Comparison of ENCODE assay signal across 14 cellular contexts in the genomic region with DNA sequence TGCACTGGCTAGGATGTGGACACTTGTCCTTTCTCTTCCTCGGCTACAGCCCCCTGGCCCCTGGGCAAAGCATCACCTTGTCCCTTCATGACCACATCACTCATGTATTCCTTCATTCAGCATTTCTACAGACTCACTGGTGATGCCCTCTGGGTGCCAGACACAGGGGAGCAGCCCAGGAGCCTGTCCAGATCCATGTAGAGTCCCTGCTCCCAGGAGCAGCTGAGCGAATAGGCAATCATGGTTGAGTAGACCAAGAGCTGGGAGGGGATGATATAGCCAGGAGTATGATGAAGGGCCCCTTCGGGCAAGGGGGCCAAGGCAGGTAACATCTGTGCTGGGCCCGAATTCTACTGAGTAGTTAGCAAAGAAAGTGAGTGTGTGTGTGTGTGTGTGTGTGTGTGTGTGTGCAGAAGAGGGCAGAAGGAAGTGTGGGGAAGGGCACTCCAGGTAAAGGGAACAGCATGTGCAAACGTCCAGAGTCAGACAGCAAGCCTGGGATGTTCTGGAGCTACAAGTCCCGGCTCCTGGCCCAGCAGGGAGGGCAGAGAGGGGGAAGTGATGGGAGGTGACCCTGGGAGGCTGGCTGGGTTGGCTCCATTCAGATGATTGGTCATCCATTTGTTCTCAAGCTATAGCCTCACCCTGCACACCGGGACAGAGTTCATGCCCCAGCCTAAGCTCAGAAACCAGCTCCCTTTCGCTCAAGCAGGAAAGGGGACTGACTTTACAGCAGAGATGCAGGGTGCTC. TPM values are rescaled to one million over a fixed set of nuclear protein-coding genes. Genes with fewer than 3 reads are reported as not detected.
DNase-seq lines count a peak whose midpoint lies in the region; ATAC-seq, FAIRE-seq and TF ChIP-seq lines count a peak whose summit lies in the region.
"Had no signal": no experiment of that assay in that cellular context is flagged by ENCODE, and none has a peak within 500 bp of the region (broad histone marks: within the 10 kb centered on the region; RNA-seq: fewer than 3 reads in every experiment).

No MANE protein-coding gene starts in this region.

- CTCF ChIA-PET in GM12878 (lab: Yijun Ruan, JAX), result interaction anchor here (0.6 to 7.6 kb wide), 10 partner anchors 14 to 342 kb away, joined by 3 to 203 read pairs (median 6); partner anchors contain the start of gene PIK3CD

- H3K4me3 ChIP-seq in Peyer's patch (peak overlapping the region; percentile 13 to 50 (median 38)), GM12878 (peak overlapping the region; percentile 86), spleen (peak overlapping the region; percentile 30 to 75 (median 50)), trophoblast cell (ENCODE audit: low read depth, low read length) (no peak overlapping the region)

- H2AK5ac ChIP-seq in trophoblast cell (ENCODE audit: low read length), result no peak overlapping the region

- H3K36me3 ChIP-seq in Peyer's patch, result no peaks in the 10 kb centered on the region
- no peaks in the 10 kb centered on the region; a peak in 1 of 4 replicates for H3K36me3 ChIP-seq in GM12878 (ENCODE audit: control insufficient read depth in 2 of 2, insufficient read depth in 2 of 2, low read length in 1 of 2)
- no peaks in the 10 kb centered on the region for H3K36me3 ChIP-seq in spleen
- no peaks in the 10 kb centered on the region for H3K36me3 ChIP-seq in trophoblast cell (ENCODE audit: control insufficient read depth in 1 of 2, insufficient read depth in 2 of 2, low read length in 2 of 2)
- H3K36me3 ChIP-seq: thoracic aorta had no signal

- no peaks in the 10 kb centered on the region for H3K79me1 ChIP-seq in trophoblast cell (ENCODE audit: low read length)

- no peak overlapping the region for H4K12ac ChIP-seq in trophoblast cell (ENCODE audit: low read depth, low read length)

- no peak overlapping the region for H4K91ac ChIP-seq in trophoblast cell (ENCODE audit: low read depth, low read length)

- no peak overlapping the region for H2BK5ac ChIP-seq in trophoblast cell (ENCODE audit: low read depth, low read length, poor library complexity)

- intact Hi-C loops in GM12878 (cut with micrococcal nuclease; ENCODE audit: unreplicated experiment) (no loop called here), spleen (cut with DNase I; ENCODE audit: low total_unique reads) (no loop called here)

- TF ChIP-seq CTCF in Peyer's patch (IDR thresholded peaks at IDR 0.05), result no peak
- no peak for TF ChIP-seq CTCF in GM12878 (IDR thresholded peaks at IDR 0.05 in 2 of 3, conservative IDR thresholded peaks at IDR 0.05 in 1 of 3; ENCODE audit: control insufficient read depth in 2 of 3, extremely low read depth in 1 of 3, insufficient read depth in 1 of 3, low read depth in 3 of 3, low read length in 3 of 3)
- TF ChIP-seq CTCF in spleen (IDR thresholded peaks at IDR 0.05 in 8 of 11, conservative IDR thresholded peaks at IDR 0.05 in 3 of 11), result no peak

- H3K23ac ChIP-seq in trophoblast cell (ENCODE audit: low read length), result no peak overlapping the region

- H4K8ac ChIP-seq in trophoblast cell (ENCODE audit: low read depth, low read length), result no peak overlapping the region

- H3K27ac ChIP-seq in Peyer's patch (peak overlapping the region; percentile 51 to 91 (median 78)), GM12878 (ENCODE audit: control insufficient read depth, insufficient read depth) (peak overlapping the region; percentile 98), spleen (peak overlapping the region; percentile 77 to 96 (median 90)), trophoblast cell (ENCODE audit: low read depth, low read length) (no peak overlapping the region)
- H3K27ac ChIP-seq: thoracic aorta had no signal

- H3K9ac ChIP-seq in GM12878 (ENCODE audit: control insufficient read depth, insufficient read depth, low read length) (peak overlapping the region; percentile 98), trophoblast cell (ENCODE audit: low read length) (no peak overlapping the region)

- H3K9me3 ChIP-seq in Peyer's patch (no peaks in the 10 kb centered on the region), GM12878 (replicated peaks; ENCODE audit: control insufficient read depth, insufficient read depth, low read length) (no peaks in the 10 kb centered on the region; the same call in 1 of the 3 replicates), spleen (no peaks in the 10 kb centered on the region), trophoblast cell (ENCODE audit: insufficient read depth, low read depth, low read length) (no peaks in the 10 kb centered on the region)
- H3K9me3 ChIP-seq: thoracic aorta had no signal

- no peak overlapping the region for H2BK12ac ChIP-seq in trophoblast cell (ENCODE audit: low read length)

- H3K27me3 ChIP-seq in Peyer's patch (no peaks in the 10 kb centered on the region), GM12878 (replicated peaks in 1 of 2; ENCODE audit: control insufficient read depth in 2 of 2, insufficient read depth in 2 of 2, low read length in 1 of 2) (no peaks in the 10 kb centered on the region), spleen (replicated peaks in 1 of 7) (peaks cover 0 to 10% (median 0%) of the 10 kb centered on the region in 7 donors), trophoblast cell (ENCODE audit: insufficient read depth, low read length) (no peaks in the 10 kb centered on the region)

- peak; percentile 0; the same call in 1 of the 3 replicates for ATAC-seq in GM12878

- H3K79me2 ChIP-seq in GM12878 (ENCODE audit: control insufficient read depth, insufficient read depth, low read length) (peaks cover 35% of the 10 kb centered on the region), trophoblast cell (ENCODE audit: control insufficient read depth, insufficient read depth, low read length, poor library complexity) (no peaks in the 10 kb centered on the region)

- TF ChIP-seq POLR2A in Peyer's patch (IDR thresholded peaks at IDR 0.05) (no peak), GM12878 (IDR thresholded peaks at IDR 0.05; ENCODE audit: low read depth, low read length) (no peak), spleen (IDR thresholded peaks at IDR 0.05) (peak in 1 of 3 donors; percentile 4)

- WGBS in GM12878 (ENCODE audit: insufficient coverage, insufficient replicate concordance, low lambda C conversion rate, missing lambda C conversion rate), result 14% methylated on average over 8 of the region's 8 CpGs
- WGBS in spleen, 5 donors, result 25 to 40% (median 33%) methylated on average over 8 of the region's 8 CpGs
- no CpG with 5 or more reads among the region's 8 CpGs for WGBS in trophoblast cell (ENCODE audit: extremely low coverage, insufficient coverage, insufficient read length)

- no peak overlapping the region for H3K18ac ChIP-seq in trophoblast cell (ENCODE audit: low read length)

- DNase-seq in activated CD4-positive, alpha-beta T cell treated with anti-CD3 and anti-CD28 coated beads for 48 hours, result peak; percentile 25
- DNase-seq in activated CD4-positive, alpha-beta T cell treated with anti-CD3 and anti-CD28 coated beads, Interleukin-2, amount 50 U/mL, for 1 hour, result no peak
- DNase-seq in Peyer's patch (peak in 2 of 3 donors; percentile 48 to 50), GM12878 (ENCODE audit: low read depth, low spot score) (no peak), spleen (no peak), GF-D8 (lab: John Stamatoyannopoulos, UW) (no peak), DMS153 (lab: John Stamatoyannopoulos, UW) (no peak), trophoblast cell (no peak)
- DNase-seq: amniotic stem cell, HFFc6, NCI-H1048, NCI-H82 had no signal

- BruUV-seq in GM12878 (replicated peaks; lab: Mats Ljungman, UMichigan), result no TSS peak

- H2AFZ ChIP-seq in GM12878 (ENCODE audit: control insufficient read depth, low read depth, low read length) (peak overlapping the region; percentile 73; the same call in 1 of the 2 replicates), trophoblast cell (ENCODE audit: insufficient read depth, low read length, poor library complexity) (no peak overlapping the region)

- no peak for TF ChIP-seq EP300 in GM12878 (IDR thresholded peaks at IDR 0.05; ENCODE audit: borderline replicate concordance in 1 of 2, control insufficient read depth in 1 of 2, low read depth in 2 of 2, low read length in 2 of 2)

- H3K4ac ChIP-seq in trophoblast cell (ENCODE audit: low read depth, low read length), result no peak overlapping the region

- H3K4me2 ChIP-seq in GM12878 (ENCODE audit: control insufficient read depth, insufficient read depth), result peak overlapping the region; percentile 98
- H3K4me2 ChIP-seq in trophoblast cell (ENCODE audit: low read length), result no peak overlapping the region

- no peak for TF ChIP-seq RAD21 in GM12878 (IDR thresholded peaks at IDR 0.05; ENCODE audit: insufficient read depth, low read depth, low read length)

- H2BK120ac ChIP-seq in trophoblast cell (ENCODE audit: insufficient read depth, low read length, poor library complexity), result no peak overlapping the region

- RAD21 ChIA-PET in GM12878 (lab: Charles Lee; ENCODE audit: unreplicated experiment), result interaction anchor here (0.6 to 7.7 kb wide), 6 partner anchors 14 to 280 kb away, joined by 3 to 336 read pairs (median 8); partner anchors contain the start of gene PIK3CD

- H4K20me1 ChIP-seq in GM12878 (ENCODE audit: control insufficient read depth, insufficient read depth), result no peaks in the 10 kb centered on the region

- peaks cover 0 to 22% (median 13%) of the 10 kb centered on the region in 4 donors for H3K4me1 ChIP-seq in Peyer's patch
- peaks cover 36% of the 10 kb centered on the region for H3K4me1 ChIP-seq in GM12878 (ENCODE audit: control insufficient read depth, insufficient read depth, low read length)
- H3K4me1 ChIP-seq in spleen, result peaks cover 24 to 98% (median 57%) of the 10 kb centered on the region in 6 donors
- no peaks in the 10 kb centered on the region for H3K4me1 ChIP-seq in trophoblast cell (ENCODE audit: control insufficient read depth in 1 of 2, insufficient read depth in 2 of 2, low read length in 2 of 2)

- no peak overlapping the region for H3K14ac ChIP-seq in trophoblast cell (ENCODE audit: low read length)

- in situ Hi-C loops in GM12878 (cut with MboI), result loop anchor here (5.0 kb wide), 1 partner anchor 237 kb away; no protein-coding TSS in a partner anchor

- FAIRE-seq in GM12878 (lab: Jason Lieb, UNC), result no peak
- FAIRE-seq: G401.6 had no signal

- POLR2A ChIA-PET in GM12878 (lab: Charles Lee), result interaction anchor here (0.5 to 7.1 kb wide), 8 partner anchors 14 to 127 kb away, joined by 3 to 284 read pairs (median 6); partner anchors contain the start of gene PIK3CD

- SMC1A ChIA-PET in GM12878 (lab: Charles Lee; ENCODE audit: uncharacterized antibody, unreplicated experiment), result interaction anchor here (0.9 to 8.0 kb wide), 9 partner anchors 9 to 154 kb away, joined by 3 to 215 read pairs (median 4); partner anchors contain the start of gene PIK3CD

RNA-seq across cellular contexts. Expression of gene PIK3CD, which starts 21.0 kb away (rescaled TPM):
- total RNA-seq in Peyer's patch, result 10 to 100 TPM in 2 of 4 donors, 1 to 10 TPM in 2; 2.8 to 34.7 (median 7.6) TPM
- 277 and 361 TPM in 2 replicates for total RNA-seq in GM12878 (2013; cell fraction: nucleolus; rRNA removed)
- 51.6 and 57.4 TPM in 2 replicates for total RNA-seq in GM12878 (2014; rRNA removed)
- 24.2 and 25.5 TPM in 2 replicates for total RNA-seq in GM12878 (2014; rRNA removed; fragmentation: Illumina TruSeq; extraction: Trizol)
- 101 and 102 TPM in 2 replicates for total RNA-seq in GM12878 (2021)
- polyA plus RNA-seq in GM12878 (2011; ENCODE audit: low read depth), result 22.2 TPM
- polyA plus RNA-seq in GM12878 (2011; rRNA removed), result 21.4 and 52.8 TPM in 2 replicates
- 67.2 and 70.2 TPM in 2 replicates for polyA plus RNA-seq in GM12878 (2011; cell fraction: cytosol; rRNA removed)
- 243 and 311 TPM in 2 replicates for polyA plus RNA-seq in GM12878 (2011; cell fraction: nucleus; rRNA removed)
- 43.5 and 56.6 TPM in 2 replicates for polyA plus RNA-seq in GM12878 (2012)
- polyA plus RNA-seq in GM12878 (2014; fragmentation: Illumina TruSeq; extraction: Trizol), result 22.0 and 39.5 TPM in 2 replicates
- 10 to 100 TPM in 1 of 2 experiments, 1 to 10 TPM in 1; 7.0 to 12.7 TPM for polyA plus RNA-seq in GM12878 (2014; fragmentation: Nextera tagmentation; extraction: Ambion mirVana)
- polyA plus RNA-seq in GM12878 (2014; rRNA removed), result 64.2 and 76.9 TPM in 2 replicates
- polyA plus RNA-seq in GM12878 (2016; fragmentation: Nextera tagmentation; extraction: Ambion mirVana), result 10 to 100 TPM; 49.4 to 53.4 TPM
- 92.2 and 120 TPM in 2 replicates for polyA minus RNA-seq in GM12878 (2011; rRNA and poly(A)+ RNA removed)
- polyA minus RNA-seq in GM12878 (2011; cell fraction: cytosol; rRNA and poly(A)+ RNA removed), result 38.1 and 38.6 TPM in 2 replicates
- polyA minus RNA-seq in GM12878 (2011; cell fraction: nucleus; rRNA and poly(A)+ RNA removed), result 155 and 175 TPM in 2 replicates
- total RNA-seq in spleen, result 100 to 1,000 TPM in 5 of 7 donors, 10 to 100 TPM in 2; 89.4 to 186 (median 130) TPM
- polyA plus RNA-seq in spleen, result 10 to 100 TPM; 26.8 to 52.1 (median 43.2) TPM
- polyA plus RNA-seq in trophoblast cell (2013), result 3.8 and 4.0 TPM in 2 replicates

RNA-seq across cellular contexts. Expression of gene TMEM201, which starts 41.8 kb away (rescaled TPM):
- total RNA-seq in Peyer's patch, result 1 to 10 TPM; 3.3 to 9.9 (median 8.7) TPM
- 28.8 and 32.8 TPM in 2 replicates for total RNA-seq in GM12878 (2013; cell fraction: nucleolus; rRNA removed)
- 6.9 and 8.4 TPM in 2 replicates for total RNA-seq in GM12878 (2014; rRNA removed)
- 2.8 and 2.9 TPM in 2 replicates for total RNA-seq in GM12878 (2014; rRNA removed; fragmentation: Illumina TruSeq; extraction: Trizol)
- 24.5 and 26.6 TPM in 2 replicates for total RNA-seq in GM12878 (2021)
- 3.0 TPM for polyA plus RNA-seq in GM12878 (2011; ENCODE audit: low read depth)
- 0.78 and 1.9 TPM in 2 replicates for polyA plus RNA-seq in GM12878 (2011; rRNA removed)
- polyA plus RNA-seq in GM12878 (2011; cell fraction: cytosol; rRNA removed), result 2.9 and 3.3 TPM in 2 replicates
- polyA plus RNA-seq in GM12878 (2011; cell fraction: nucleus; rRNA removed), result 18.5 and 27.8 TPM in 2 replicates
- 7.9 and 8.5 TPM in 2 replicates for polyA plus RNA-seq in GM12878 (2012)
- 1.6 and 3.7 TPM in 2 replicates for polyA plus RNA-seq in GM12878 (2014; fragmentation: Illumina TruSeq; extraction: Trizol)
- polyA plus RNA-seq in GM12878 (2014; fragmentation: Nextera tagmentation; extraction: Ambion mirVana), result under 1 TPM; 0.13 to 0.33 TPM
- polyA plus RNA-seq in GM12878 (2014; rRNA removed), result 11.3 and 12.5 TPM in 2 replicates
- 10 to 100 TPM; 13.0 to 17.8 TPM for polyA plus RNA-seq in GM12878 (2016; fragmentation: Nextera tagmentation; extraction: Ambion mirVana)
- 3.7 and 7.5 TPM in 2 replicates for polyA minus RNA-seq in GM12878 (2011; rRNA and poly(A)+ RNA removed)
- polyA minus RNA-seq in GM12878 (2011; cell fraction: cytosol; rRNA and poly(A)+ RNA removed), result 6.1 and 8.2 TPM in 2 replicates
- 10.6 and 23.4 TPM in 2 replicates for polyA minus RNA-seq in GM12878 (2011; cell fraction: nucleus; rRNA and poly(A)+ RNA removed)
- total RNA-seq in spleen, result 10 to 100 TPM in 1 of 7 donors, 1 to 10 TPM in 6; 5.6 to 11.6 (median 9.1) TPM
- polyA plus RNA-seq in spleen, result 1 to 10 TPM; 2.5 to 5.2 (median 3.0) TPM
- polyA plus RNA-seq in trophoblast cell (2013), result 13.3 and 13.4 TPM in 2 replicates

Comparison
In these comparisons a context has a peak if more than half of its experiments do, and no peak if none do; other contexts are left out.
1. DNase-seq: peak in activated CD4-positive, alpha-beta T cell treated with anti-CD3 and anti-CD28 coated beads for 48 hours (single experiment) and Peyer's patch (2 of 3); none in activated CD4-positive, alpha-beta T cell treated with anti-CD3 and anti-CD28 coated beads, Interleukin-2, amount 50 U/mL, for 1 hour (single experiment), GM12878 (single experiment), spleen (single experiment), GF-D8 (single experiment), DMS153 (single experiment) and trophoblast cell (0 of 2).